Comparison of ENCODE assay signal across 17 cellular contexts in genomic region chr20:16405254-16405653, GRCh38.
DNase-seq lines count a peak whose midpoint lies in the region; ATAC-seq and TF ChIP-seq lines count a peak whose summit lies in the region.
"Had no signal": no experiment of that assay in that cellular context is flagged by ENCODE, and none has a peak within 500 bp of the region (broad histone marks: within the 10 kb centered on the region; RNA-seq: fewer than 3 reads in every experiment).

No MANE protein-coding gene starts in this region.

- 95% methylated on average over 5 of the region's 6 CpGs for WGBS in esophagus muscularis mucosa

- no peak for TF ChIP-seq CTCF in esophagus muscularis mucosa (IDR thresholded peaks at IDR 0.05)

- TF ChIP-seq POLR2A in esophagus muscularis mucosa (IDR thresholded peaks at IDR 0.05; ENCODE audit: low read depth), result no peak

- no peak for TF ChIP-seq EP300 in esophagus muscularis mucosa (IDR thresholded peaks at IDR 0.05)

- no peaks in the 10 kb centered on the region for H3K27me3 ChIP-seq in esophagus muscularis mucosa

- no peaks in the 10 kb centered on the region for H3K9me3 ChIP-seq in esophagus muscularis mucosa
- H3K9me3 ChIP-seq: A549 had no signal

- H3K27ac ChIP-seq in esophagus muscularis mucosa (replicated peaks in 1 of 4), result no peak overlapping the region
- H3K27ac ChIP-seq: 22Rv1, A549 had no signal

- intact Hi-C loops in esophagus muscularis mucosa (cut with DNase I), result no loop called here

- no peaks in the 10 kb centered on the region for H3K4me1 ChIP-seq in esophagus muscularis mucosa

- DNase-seq in Ammon's horn (ENCODE audit: low spot score), result peak; percentile 32
- peak; percentile 79 for DNase-seq in esophagus muscularis mucosa (ENCODE audit: extremely low spot score)
- DNase-seq in myocyte (ENCODE audit: low read depth), result peak; percentile 59
- no peak for DNase-seq in effector CD4-positive, alpha-beta T cell
- DNase-seq in A172 (ENCODE audit: low spot score), result no peak
- DNase-seq: ACHN; AML-193; CD4-positive, alpha-beta memory T cell; COR-L47; DMS153; DND-41; H9 had no signal

- no peak for ATAC-seq in GM18867 (IDR thresholded peaks at IDR 0.05; ENCODE audit: unreplicated experiment)
- ATAC-seq: A549, GM23338, HCT116 had no signal

- no peak overlapping the region for H3K4me3 ChIP-seq in esophagus muscularis mucosa
- H3K4me3 ChIP-seq: A549, GM23338 had no signal

- peaks cover 16 to 44% (median 24%) of the 10 kb centered on the region in 4 donors for H3K36me3 ChIP-seq in esophagus muscularis mucosa

Comparison
In these comparisons a context has a peak if more than half of its experiments do, and no peak if none do; other contexts are left out.
1. DNase-seq: peak in Ammon's horn (single experiment), esophagus muscularis mucosa (single experiment) and myocyte (single experiment); none in effector CD4-positive, alpha-beta T cell (single experiment) and A172 (single experiment).